In the genomic region with DNA sequence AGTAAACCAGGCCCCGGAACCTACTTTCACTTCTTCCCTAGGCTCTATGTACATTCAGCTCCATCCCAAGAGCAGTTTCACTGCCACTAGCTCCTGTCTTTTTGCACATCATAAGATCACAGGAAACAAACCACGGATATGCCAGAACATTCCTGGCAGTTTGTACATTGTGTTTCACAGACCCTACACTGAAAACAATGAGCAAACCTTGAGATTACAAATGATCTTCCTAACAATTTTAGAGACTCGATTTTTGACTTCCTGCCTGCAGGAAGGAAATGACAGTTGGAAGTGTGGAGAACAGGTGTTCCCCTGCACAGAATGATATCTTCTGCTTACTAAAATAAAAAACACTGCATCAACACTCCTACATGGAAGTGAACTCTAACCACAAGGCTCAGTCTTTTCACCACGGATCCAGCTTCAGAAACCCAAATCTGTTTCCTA, we compare ENCODE assay signal across 12 cellular contexts. TPM values are rescaled to one million over a fixed set of nuclear protein-coding genes. Genes with fewer than 3 reads are reported as not detected.
DNase-seq lines count a peak whose midpoint lies in the region; ATAC-seq and TF ChIP-seq lines count a peak whose summit lies in the region.
"Had no signal": no experiment of that assay in that cellular context is flagged by ENCODE, and none has a peak within 500 bp of the region (broad histone marks: within the 10 kb centered on the region; RNA-seq: fewer than 3 reads in every experiment).

No MANE protein-coding gene starts in this region.

- no peak for TF ChIP-seq CTCF in CD14-positive monocyte (IDR thresholded peaks at IDR 0.05)
- TF ChIP-seq CTCF in Loucy (conservative IDR thresholded peaks at IDR 0.05; ENCODE audit: low read length) = no peak
- no peak for TF ChIP-seq CTCF in omental fat pad (IDR thresholded peaks at IDR 0.05)

- H3K9me2 ChIP-seq in Loucy (replicated peaks; ENCODE audit: low read depth, low read length) = no peaks in the 10 kb centered on the region

- H3K4me2 ChIP-seq in Loucy (ENCODE audit: low read depth, low read length, poor library complexity, severe bottlenecking) = peak overlapping the region; percentile 93

- peak overlapping the region; percentile 14; the same call in 1 of the 2 replicates for H2AFZ ChIP-seq in Loucy (ENCODE audit: low read length)

- H3K4me1 ChIP-seq in Loucy (ENCODE audit: insufficient read depth, low read length, poor library complexity, severe bottlenecking) = peaks cover 44% of the 10 kb centered on the region

- no peaks in the 10 kb centered on the region for H3K36me3 ChIP-seq in Loucy (ENCODE audit: insufficient read depth, low read length)

- no peaks in the 10 kb centered on the region for H3K27me3 ChIP-seq in Loucy (ENCODE audit: insufficient read depth, low read length, poor library complexity, severe bottlenecking)

- peaks cover 0 to 3% (median 0%) of the 10 kb centered on the region in 3 donors for H3K27me3 Mint-ChIP-seq in CD14-positive monocyte (ENCODE audit: low read depth in 3 of 3)
- no peaks in the 10 kb centered on the region for H3K27me3 Mint-ChIP-seq in dendritic cell treated with granulocyte-macrophage colony-stimulating factor and Interleukin-4, amounts not matched to agents 40 ng/mL and 50 ng/mL, for 4 days
- no peaks in the 10 kb centered on the region for H3K27me3 Mint-ChIP-seq in activated naive CD4-positive, alpha-beta T cell treated with anti-CD3 and anti-CD28 coated beads for 36 hours (ENCODE audit: low read depth)
- H3K27me3 Mint-ChIP-seq: activated B cell treated with CpG ODN at 0.5 μM for 24 hours; activated naive CD8-positive, alpha-beta T cell; central memory CD8-positive, alpha-beta T cell had no signal

- peak overlapping the region in 5 of 7 donors; percentile 27 to 68 (median 46) for H3K27ac Mint-ChIP-seq in CD14-positive monocyte
- H3K27ac Mint-ChIP-seq in dendritic cell treated with granulocyte-macrophage colony-stimulating factor and Interleukin-4, amounts not matched to agents 40 ng/mL and 50 ng/mL, for 4 days = peak overlapping the region; percentile 82
- H3K27ac Mint-ChIP-seq in activated naive CD4-positive, alpha-beta T cell treated with anti-CD3 and anti-CD28 coated beads for 36 hours = no peak overlapping the region
- H3K27ac Mint-ChIP-seq: activated B cell treated with CpG ODN at 0.5 μM for 24 hours; activated naive CD8-positive, alpha-beta T cell had no signal

- H3K4me3 ChIP-seq in Loucy (ENCODE audit: low read length, poor library complexity, severe bottlenecking) = peak overlapping the region; percentile 69

- CTCF ChIA-PET in activated naive CD4-positive, alpha-beta T cell treated with anti-CD3 and anti-CD28 coated beads for 36 hours (lab: Charles Lee) = interaction anchor here (1.0 to 1.1 kb wide), 2 partner anchors 9 to 138 kb away, joined by 6 read pairs; no protein-coding TSS in a partner anchor

- peak overlapping the region in 1 of 2 donors; percentile 75 for H3K4me3 Mint-ChIP-seq in CD14-positive monocyte
- peak overlapping the region; percentile 20 for H3K4me3 Mint-ChIP-seq in dendritic cell treated with granulocyte-macrophage colony-stimulating factor and Interleukin-4, amounts not matched to agents 40 ng/mL and 50 ng/mL, for 4 days
- H3K4me3 Mint-ChIP-seq in activated naive CD4-positive, alpha-beta T cell treated with anti-CD3 and anti-CD28 coated beads for 36 hours = no peak overlapping the region
- H3K4me3 Mint-ChIP-seq: activated B cell treated with CpG ODN at 0.5 μM for 24 hours; activated naive CD8-positive, alpha-beta T cell; central memory CD8-positive, alpha-beta T cell had no signal

- H3K36me3 Mint-ChIP-seq in CD14-positive monocyte = no peaks in the 10 kb centered on the region
- H3K36me3 Mint-ChIP-seq in dendritic cell treated with granulocyte-macrophage colony-stimulating factor and Interleukin-4, amounts not matched to agents 40 ng/mL and 50 ng/mL, for 4 days (ENCODE audit: low read depth) = no peaks in the 10 kb centered on the region
- no peaks in the 10 kb centered on the region for H3K36me3 Mint-ChIP-seq in activated naive CD4-positive, alpha-beta T cell treated with anti-CD3 and anti-CD28 coated beads for 36 hours (ENCODE audit: low read depth)
- H3K36me3 Mint-ChIP-seq: activated naive CD8-positive, alpha-beta T cell had no signal

- H3K4me1 Mint-ChIP-seq in CD14-positive monocyte = peaks cover 31% of the 10 kb centered on the region
- H3K4me1 Mint-ChIP-seq in dendritic cell treated with granulocyte-macrophage colony-stimulating factor and Interleukin-4, amounts not matched to agents 40 ng/mL and 50 ng/mL, for 4 days (ENCODE audit: low read depth) = peaks cover 64% of the 10 kb centered on the region
- H3K4me1 Mint-ChIP-seq in activated naive CD4-positive, alpha-beta T cell treated with anti-CD3 and anti-CD28 coated beads for 36 hours (ENCODE audit: low read depth) = peaks cover 8% of the 10 kb centered on the region
- H3K4me1 Mint-ChIP-seq: central memory CD8-positive, alpha-beta T cell had no signal

- H3K79me2 ChIP-seq in Loucy (ENCODE audit: insufficient read depth, low read length) = no peaks in the 10 kb centered on the region

- no peaks in the 10 kb centered on the region for H3K9me3 Mint-ChIP-seq in CD14-positive monocyte
- H3K9me3 Mint-ChIP-seq in dendritic cell treated with granulocyte-macrophage colony-stimulating factor and Interleukin-4, amounts not matched to agents 40 ng/mL and 50 ng/mL, for 4 days = no peaks in the 10 kb centered on the region
- no peaks in the 10 kb centered on the region for H3K9me3 Mint-ChIP-seq in activated naive CD4-positive, alpha-beta T cell treated with anti-CD3 and anti-CD28 coated beads for 36 hours
- H3K9me3 Mint-ChIP-seq: activated B cell treated with CpG ODN at 0.5 μM for 24 hours; central memory CD8-positive, alpha-beta T cell had no signal

- H3F3A ChIP-seq in Loucy (ENCODE audit: low read depth) = peaks cover 6% of the 10 kb centered on the region

- peak overlapping the region; percentile 80 for H3K9ac ChIP-seq in Loucy (ENCODE audit: low read depth, low read length, poor library complexity, severe bottlenecking)

- intact Hi-C loops in CD14-positive monocyte (cut with micrococcal nuclease) = loop anchor here in 1 of 2 donors (5.0 kb wide), 1 partner anchor 137 kb away; no protein-coding TSS in a partner anchor
- intact Hi-C loops in dendritic cell treated with granulocyte-macrophage colony-stimulating factor and Interleukin-4, amounts not matched to agents 40 ng/mL and 50 ng/mL, for 4 days (cut with micrococcal nuclease) = loop anchor here (5.0 kb wide), 2 partner anchors 43 to 63 kb away; a partner anchor contains a TSS
- intact Hi-C loops in activated naive CD4-positive, alpha-beta T cell treated with anti-CD3 and anti-CD28 coated beads for 36 hours (cut with micrococcal nuclease) = loop anchor here (10.0 kb wide), 1 partner anchor 900 kb away; no protein-coding TSS in a partner anchor

- no peak for ATAC-seq in omental fat pad (ENCODE audit: low FRiP score)
- ATAC-seq in HG03045 (IDR thresholded peaks at IDR 0.05; ENCODE audit: unreplicated experiment) = no peak

- no peak for DNase-seq in CD14-positive monocyte (ENCODE audit: low spot score)
- DNase-seq in myocyte (ENCODE audit: low read depth) = peak; percentile 60
- DNase-seq in omental fat pad (ENCODE audit: low spot score) = no peak
- no peak for DNase-seq in activated naive CD4-positive, alpha-beta T cell treated with anti-CD3 and anti-CD28 coated beads for 36 hours
- no peak for DNase-seq in NCI-H2107 (lab: John Stamatoyannopoulos, UW)
- DNase-seq: activated B cell treated with CpG ODN at 0.5 μM for 24 hours, DMS53 had no signal

- H3K9me3 ChIP-seq in Loucy (ENCODE audit: insufficient read depth, low read depth, low read length) = no peaks in the 10 kb centered on the region

- no peaks in the 10 kb centered on the region for H4K20me1 ChIP-seq in Loucy (ENCODE audit: insufficient read depth, low read length, poor library complexity, severe bottlenecking)

RNA-seq across cellular contexts. Expression of a gene that starts 7.6 kb away (rescaled TPM):
- polyA plus RNA-seq in CD14-positive monocyte = not detected
- total RNA-seq in myocyte = 0.13 and 0.31 TPM in 2 replicates
- 0.15 TPM for polyA plus RNA-seq in myocyte (2012)
- total RNA-seq in omental fat pad = 1 to 10 TPM; 1.7 to 4.1 (median 3.0) TPM
- not detected for total RNA-seq in activated naive CD4-positive, alpha-beta T cell treated with anti-CD3 and anti-CD28 coated beads for 36 hours
